ENCODE assay signal across 18 cellular contexts in the genomic region with DNA sequence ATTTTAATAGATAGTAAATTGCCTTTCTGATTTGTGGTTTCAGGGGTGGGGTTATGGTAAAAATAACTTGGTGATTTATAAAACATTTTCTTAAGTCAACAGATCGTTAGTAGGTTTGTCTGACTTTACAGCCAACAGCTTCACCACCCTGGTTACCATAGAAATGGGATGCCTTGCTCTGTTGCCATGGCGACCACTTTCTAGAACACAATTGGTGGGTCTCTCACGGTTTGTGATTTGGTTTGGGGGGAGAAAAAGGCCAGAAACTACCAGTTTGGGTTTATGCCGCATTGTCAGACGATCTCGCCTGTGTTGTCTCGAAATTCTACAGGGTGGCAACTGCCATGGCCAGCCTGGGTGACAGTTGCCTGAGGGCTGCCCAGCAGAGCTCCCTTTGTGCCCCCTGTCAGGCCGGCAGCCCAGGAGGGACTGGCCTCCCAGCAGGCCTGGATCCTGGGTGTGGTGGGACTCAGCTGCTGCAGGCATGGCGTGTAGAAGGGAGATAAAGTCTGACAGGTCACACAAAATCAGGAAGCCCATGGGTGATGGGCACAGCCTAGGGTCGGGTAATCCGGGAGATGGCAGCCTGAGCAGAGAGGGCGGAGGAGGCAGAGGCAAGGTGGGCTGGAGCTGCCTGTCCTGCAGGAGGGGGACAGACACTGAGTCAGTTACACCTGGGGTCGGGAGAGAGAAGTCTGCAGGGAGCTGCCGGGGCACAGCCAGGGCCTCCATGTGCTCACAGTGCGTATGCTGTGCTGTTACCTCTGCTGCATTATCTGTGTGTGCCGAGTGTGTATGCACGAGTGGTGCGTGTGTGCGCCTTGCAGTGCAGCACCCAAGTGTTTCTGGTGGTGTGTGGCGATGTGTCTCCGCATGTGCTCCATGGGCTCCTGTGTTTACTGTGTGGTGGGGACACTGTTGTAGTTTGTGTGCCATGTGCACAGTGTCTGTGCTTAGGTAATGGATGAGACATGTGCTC. TPM values are rescaled to one million over a fixed set of nuclear protein-coding genes. Genes with fewer than 3 reads are reported as not detected.
DNase-seq lines count a peak whose midpoint lies in the region; ATAC-seq, FAIRE-seq and TF ChIP-seq lines count a peak whose summit lies in the region.
"Had no signal": no experiment of that assay in that cellular context is flagged by ENCODE, and none has a peak within 500 bp of the region (broad histone marks: within the 10 kb centered on the region; RNA-seq: fewer than 3 reads in every experiment).

No MANE protein-coding gene starts in this region.

- H3K4me3 ChIP-seq in kidney (ENCODE audit: low read length in 2 of 2): no peak overlapping the region
- H3K4me3 ChIP-seq: prostate gland, thyroid gland had no signal

- H3K4me1 ChIP-seq in kidney (ENCODE audit: control insufficient read depth in 1 of 2, insufficient read depth in 1 of 2, low read depth in 1 of 2, low read length in 2 of 2): no peaks in the 10 kb centered on the region
- H3K4me1 ChIP-seq: prostate gland, thyroid gland had no signal

- H3K9ac ChIP-seq in kidney (ENCODE audit: low read length in 2 of 2): no peak overlapping the region

- ATAC-seq in GM18519 (IDR thresholded peaks at IDR 0.05; ENCODE audit: low FRiP score, unreplicated experiment): no peak
- ATAC-seq: effector memory CD8-positive, alpha-beta T cell had no signal

- peak; percentile 75 for DNase-seq in Ammon's horn (ENCODE audit: low spot score)
- DNase-seq in HFFc6: peak; percentile 9
- peak; percentile 47 for DNase-seq in kidney
- DNase-seq in activated T-cell treated with anti-CD3 and anti-CD28 coated beads, Interleukin-2, amount 50 U/mL, for 1 hour: no peak
- DNase-seq in GDM1 (lab: John Stamatoyannopoulos, UW): no peak
- DNase-seq in NCI-H2107 treated with DMSO at 0.1 percent for 48 hours (lab: John Stamatoyannopoulos, UW; ENCODE audit: unreplicated experiment): no peak
- DNase-seq: activated CD4-positive, alpha-beta T cell treated with anti-CD3 and anti-CD28 coated beads for 48 hours; activated T-cell treated with anti-CD3 and anti-CD28 coated beads, Interleukin-2, amount 50 U/mL, for 48 hours; effector memory CD8-positive, alpha-beta T cell; foreskin fibroblast; immature natural killer cell; NCI-H345; thyroid gland had no signal

- H3K36me3 Mint-ChIP-seq in HFFc6 (ENCODE audit: low read depth): no peaks in the 10 kb centered on the region
- H3K36me3 Mint-ChIP-seq: immature natural killer cell had no signal

- 0 out of 2 replicates have a peak, but pooled peaks cover 4% of the 10 kb centered on the region for H3K4me1 Mint-ChIP-seq in HFFc6 (ENCODE audit: low read depth)
- H3K4me1 Mint-ChIP-seq: immature natural killer cell had no signal

- FAIRE-seq in kidney (lab: Jason Lieb, UNC): no peak

- H3K9me3 ChIP-seq in kidney (ENCODE audit: control insufficient read depth in 1 of 2, low read length in 2 of 2): no peaks in the 10 kb centered on the region
- H3K9me3 ChIP-seq: prostate gland, thyroid gland had no signal

- H3K36me3 ChIP-seq in kidney (ENCODE audit: control insufficient read depth in 1 of 2, insufficient read depth in 2 of 2, low read length in 2 of 2): no peaks in the 10 kb centered on the region
- H3K36me3 ChIP-seq: prostate gland, thyroid gland had no signal

- intact Hi-C loops in kidney (cut with DNase I): no loop called here

- TF ChIP-seq CTCF in HFFc6 (IDR thresholded peaks at IDR 0.05): no peak
- TF ChIP-seq CTCF in kidney (IDR thresholded peaks at IDR 0.05; ENCODE audit: borderline replicate concordance, extremely low read depth, insufficient read depth): no peak

- no peak overlapping the region for H3K4me3 Mint-ChIP-seq in HFFc6
- H3K4me3 Mint-ChIP-seq: effector memory CD8-positive, alpha-beta T cell; immature natural killer cell had no signal

- H3K27ac Mint-ChIP-seq in HFFc6: peak overlapping the region; percentile 0; the same call in 1 of the 2 replicates
- H3K27ac Mint-ChIP-seq: effector memory CD8-positive, alpha-beta T cell; immature natural killer cell had no signal

- H3K9me3 Mint-ChIP-seq in HFFc6: no peaks in the 10 kb centered on the region
- H3K9me3 Mint-ChIP-seq: effector memory CD8-positive, alpha-beta T cell; immature natural killer cell had no signal

- H3K27ac ChIP-seq in angular gyrus (ENCODE audit: low read depth, low read length): peak overlapping the region; percentile 60
- no peak overlapping the region for H3K27ac ChIP-seq in kidney (ENCODE audit: low read depth in 2 of 2, low read length in 2 of 2)
- H3K27ac ChIP-seq: prostate gland, thyroid gland had no signal

- H3K27me3 Mint-ChIP-seq in HFFc6 (ENCODE audit: insufficient read depth): peaks cover 12% of the 10 kb centered on the region

RNA-seq across cellular contexts. Expression of a gene that starts 31.1 kb away (rescaled TPM):
- total RNA-seq in HFFc6 (2021; fragmentation: NEBNext Ultra II Directional; extraction: Animal tissue kit (Norgen Biotek cat#: 25700)): not detected
- 0.03 TPM for total RNA-seq in kidney
- polyA plus RNA-seq in kidney (ENCODE audit: insufficient read depth, low read depth, low replicate concordance): not detected
- total RNA-seq: mucosa of gallbladder; T-helper 1 cell treated with Interleukin-12 subunit alpha and Interleukin-12 subunit beta and Interleukin-4 antibody, amounts not matched to agents 30 ng/mL and 1 ng/mL, for 36 hours had no signal

RNA-seq across cellular contexts. Expression of a gene that starts 46.3 kb away (rescaled TPM):
- total RNA-seq in HFFc6 (2021; fragmentation: NEBNext Ultra II Directional; extraction: Animal tissue kit (Norgen Biotek cat#: 25700)): not detected
- not detected for total RNA-seq in kidney
- not detected for polyA plus RNA-seq in kidney (ENCODE audit: insufficient read depth, low read depth, low replicate concordance)
- total RNA-seq: mucosa of gallbladder; T-helper 1 cell treated with Interleukin-12 subunit alpha and Interleukin-12 subunit beta and Interleukin-4 antibody, amounts not matched to agents 30 ng/mL and 1 ng/mL, for 36 hours; thyroid gland had no signal
- polyA plus RNA-seq: immature natural killer cell had no signal

Comparison
In these comparisons a context has a peak if more than half of its experiments do, and no peak if none do; other contexts are left out.
1. DNase-seq: peak in Ammon's horn (single experiment), HFFc6 (single experiment) and kidney (single experiment); none in activated T-cell treated with anti-CD3 and anti-CD28 coated beads, Interleukin-2, amount 50 U/mL, for 1 hour (single experiment), GDM1 (single experiment) and NCI-H2107 treated with DMSO at 0.1 percent for 48 hours (single experiment).